Comparison of ENCODE assay signal across 1 cellular context in genomic region chr21:33380483-33380998, GRCh38.
TF ChIP-seq lines count a peak whose summit lies in the region.

No MANE protein-coding gene starts in this region.

TF ChIP-seq in K562, 482 proteins besides CTCF, POLR2A, EP300 and RAD21 (continued from another document and continues in another):
- TF ChIP-seq ZNF175 (CRISPR knock-in tag; IDR thresholded peaks at IDR 0.05; ENCODE audit: low read depth) = peak; percentile 87
- no peak for TF ChIP-seq ZNF644 (tag; IDR thresholded peaks at IDR 0.05; ENCODE audit: low read depth)
- TF ChIP-seq ARID2 (IDR thresholded peaks at IDR 0.05) = no peak
- no peak for TF ChIP-seq MEF2D (tag; conservative IDR thresholded peaks at IDR 0.05; ENCODE audit: low read depth)
- no peak for TF ChIP-seq SP2 (IDR thresholded peaks at IDR 0.05; ENCODE audit: extremely low read depth, low read depth, low read length, poor library complexity, severe bottlenecking)
- TF ChIP-seq PCBP1 (IDR thresholded peaks at IDR 0.05; ENCODE audit: low read depth, low read length, poor library complexity, severe bottlenecking) = no peak
- no peak for TF ChIP-seq POLR2B (IDR thresholded peaks at IDR 0.05; ENCODE audit: low read depth, partially characterized antibody)
- peak in 1 of 2 experiments; percentile 47; a peak in 1 of 4 replicates for TF ChIP-seq RCOR1 (IDR thresholded peaks at IDR 0.05; ENCODE audit: borderline replicate concordance in 1 of 2, low read depth in 2 of 2, low read length in 2 of 2)
- TF ChIP-seq NFRKB (IDR thresholded peaks at IDR 0.05; ENCODE audit: low read depth) = no peak
- TF ChIP-seq BHLHE40 (IDR thresholded peaks at IDR 0.05; ENCODE audit: low read length) = 0 out of 2 replicates have a peak, but pooled peaks have one; percentile 6
- no peak for TF ChIP-seq PCBP2 (IDR thresholded peaks at IDR 0.05; ENCODE audit: low read depth, low read length, poor library complexity, severe bottlenecking)
- TF ChIP-seq ZNF592 (IDR thresholded peaks at IDR 0.05) = peak; percentile 48; the same call in 1 of the 2 replicates
- TF ChIP-seq NR2F6 (CRISPR knock-in tag; IDR thresholded peaks at IDR 0.05) = no peak
- no peak for TF ChIP-seq CC2D1A (IDR thresholded peaks at IDR 0.05)
- TF ChIP-seq JUNB (CRISPR knock-in tag; conservative IDR thresholded peaks at IDR 0.05) = no peak
- no peak for TF ChIP-seq ZNF23 (CRISPR knock-in tag; IDR thresholded peaks at IDR 0.05)
- TF ChIP-seq GMEB1 (CRISPR knock-in tag; IDR thresholded peaks at IDR 0.05) = no peak
- TF ChIP-seq PHF21A (IDR thresholded peaks at IDR 0.05; ENCODE audit: borderline replicate concordance, low read depth) = peak; percentile 98
- peak; percentile 91 for TF ChIP-seq ETV5 (CRISPR knock-in tag; IDR thresholded peaks at IDR 0.05; ENCODE audit: low read depth)
- TF ChIP-seq NR4A1 (CRISPR knock-in tag; IDR thresholded peaks at IDR 0.05) = no peak
- no peak for TF ChIP-seq NR4A1 (tag; IDR thresholded peaks at IDR 0.05)
- TF ChIP-seq SMARCC2 (IDR thresholded peaks at IDR 0.05; ENCODE audit: low read depth) = peak; percentile 55; the same call in 1 of the 2 replicates
- no peak for TF ChIP-seq ZNF232 (CRISPR knock-in tag; IDR thresholded peaks at IDR 0.05)
- no peak for TF ChIP-seq ZNF280A (IDR thresholded peaks at IDR 0.05; ENCODE audit: low read depth, partially characterized antibody)
- TF ChIP-seq RFX1 (IDR thresholded peaks at IDR 0.05) = no peak
- TF ChIP-seq MECOM (CRISPR knock-in tag; IDR thresholded peaks at IDR 0.05) = no peak
- no peak for TF ChIP-seq ZNF436 (CRISPR knock-in tag; IDR thresholded peaks at IDR 0.05)
- no peak for TF ChIP-seq BRD4 (IDR thresholded peaks at IDR 0.05)
- TF ChIP-seq ZC3H11A (IDR thresholded peaks at IDR 0.05; ENCODE audit: low read depth, low read length) = no peak
- no peak for TF ChIP-seq CHD1 (IDR thresholded peaks at IDR 0.05; ENCODE audit: low read length)
- 0 out of 2 replicates have a peak, but pooled peaks have one; percentile 1 for TF ChIP-seq THRB (CRISPR knock-in tag; conservative IDR thresholded peaks at IDR 0.05)
- TF ChIP-seq CTBP1 (IDR thresholded peaks at IDR 0.05; ENCODE audit: borderline replicate concordance) = peak; percentile 30; the same call in 1 of the 2 replicates
- no peak for TF ChIP-seq ZBTB9 (CRISPR knock-in tag; IDR thresholded peaks at IDR 0.05)
- TF ChIP-seq HMG20B (CRISPR knock-in tag; IDR thresholded peaks at IDR 0.05) = no peak
- peak; percentile 53; the same call in 1 of the 2 replicates for TF ChIP-seq ZNF263 (CRISPR knock-in tag; IDR thresholded peaks at IDR 0.05; ENCODE audit: borderline replicate concordance)
- no peak for TF ChIP-seq LEF1 (IDR thresholded peaks at IDR 0.05)
- TF ChIP-seq TEAD2 (tag; IDR thresholded peaks at IDR 0.05) = no peak
- TF ChIP-seq PHTF2 (CRISPR knock-in tag; IDR thresholded peaks at IDR 0.05) = no peak
- no peak for TF ChIP-seq ETS2 (tag; IDR thresholded peaks at IDR 0.05; ENCODE audit: borderline replicate concordance, poor library complexity, severe bottlenecking)
- TF ChIP-seq ZNF121 (CRISPR knock-in tag; conservative IDR thresholded peaks at IDR 0.05) = no peak
- TF ChIP-seq CTCFL (IDR thresholded peaks at IDR 0.05; ENCODE audit: borderline replicate concordance, insufficient read depth, low read depth, low read length, poor library complexity, severe bottlenecking) = no peak
- no peak for TF ChIP-seq ARHGAP35 (IDR thresholded peaks at IDR 0.05; ENCODE audit: partially characterized antibody)
- no peak for TF ChIP-seq RBBP5 (IDR thresholded peaks at IDR 0.05; ENCODE audit: borderline replicate concordance, insufficient read depth, low read length, poor library complexity, severe bottlenecking)
- no peak for TF ChIP-seq RNF219 (CRISPR knock-in tag; IDR thresholded peaks at IDR 0.05)
- no peak for TF ChIP-seq ZNF445 (CRISPR knock-in tag; IDR thresholded peaks at IDR 0.05; ENCODE audit: low read depth)
- TF ChIP-seq ZNF347 (CRISPR knock-in tag; IDR thresholded peaks at IDR 0.05; ENCODE audit: low read depth) = no peak
- TF ChIP-seq PATZ1 (CRISPR knock-in tag; IDR thresholded peaks at IDR 0.05; ENCODE audit: borderline replicate concordance) = no peak
- TF ChIP-seq UBTF (IDR thresholded peaks at IDR 0.05; ENCODE audit: borderline replicate concordance in 1 of 2, low read depth in 2 of 2, low read length in 2 of 2) = no peak
- no peak for TF ChIP-seq ZNF444 (CRISPR knock-in tag; IDR thresholded peaks at IDR 0.05)
- TF ChIP-seq GABPB2 (CRISPR knock-in tag; conservative IDR thresholded peaks at IDR 0.05) = no peak
- no peak for TF ChIP-seq ZC3H8 (IDR thresholded peaks at IDR 0.05)
